ENCODE assay signal across 24 cellular contexts in genomic region chr6:52139985-52140680, GRCh38. TPM values are rescaled to one million over a fixed set of nuclear protein-coding genes. Genes with fewer than 3 reads are reported as not detected.
"Had no signal": no experiment of that assay in that cellular context is flagged by ENCODE, and none has a peak within 500 bp of the region (broad histone marks: within the 10 kb centered on the region; RNA-seq: fewer than 3 reads in every experiment).

No MANE protein-coding gene starts in this region.

- H3K9ac ChIP-seq: parathyroid adenoma had no signal

- H3K79me2 ChIP-seq: parathyroid adenoma had no signal

- DNase-seq: activated B cell treated with CpG ODN at 0.5 μM for 24 hours; activated CD4-positive, alpha-beta T cell treated with anti-CD3 and anti-CD28 coated beads for 48 hours; activated CD8-positive, alpha-beta T cell treated with anti-CD3 and anti-CD28 coated beads for 36 hours; activated naive CD4-positive, alpha-beta T cell; activated T-cell treated with anti-CD3 and anti-CD28 coated beads, Interleukin-2, amount 50 U/mL, for 1 hour; brain microvascular endothelial cell; cortex of kidney; erythroblast; head of caudate nucleus; left ventricle myocardium inferior; natural killer cell; sigmoid colon; stimulated activated CD4-positive, alpha-beta T cell treated with anti-CD3 and anti-CD28 coated beads, Interleukin-12 subunit alpha, Interleukin-12 subunit beta, amount 100 ng/mL, for 4 hours; stimulated activated CD4-positive, alpha-beta T cell treated with anti-CD3 and anti-CD28 coated beads, Interleukin-2, amount 100 ng/mL, for 24 hours; stimulated activated naive CD4-positive, alpha-beta T cell treated with Interleukin-2 at 50 U/mL for 16 hours; T-cell; transverse colon; uterus had no signal

- H2AFZ ChIP-seq: parathyroid adenoma had no signal

- H3K36me3 ChIP-seq: brain microvascular endothelial cell, left ventricle myocardium inferior, sigmoid colon, transverse colon, uterus had no signal

- H3K9me3 ChIP-seq: left ventricle myocardium inferior, sigmoid colon, transverse colon, uterus had no signal

- H3K27ac ChIP-seq: brain microvascular endothelial cell, left ventricle myocardium inferior, parathyroid adenoma, transverse colon, uterus had no signal

- H3K4me1 ChIP-seq: transverse colon, uterus had no signal

- H3K27me3 ChIP-seq: brain microvascular endothelial cell, sigmoid colon, uterus had no signal

- H3K4me3 ChIP-seq: left ventricle myocardium inferior, sigmoid colon, transverse colon, uterus had no signal

- ATAC-seq: activated CD8-positive, alpha-beta T cell treated with anti-CD3 and anti-CD28 coated beads for 36 hours; activated T-helper 17 cell treated with anti-CD3 and anti-CD28 coated beads, Interleukin-2, amount 50 U/mL, for 72 hours; natural killer cell; T-cell had no signal

- FAIRE-seq: keratinocyte had no signal

RNA-seq across cellular contexts. Expression of gene IL17A, which starts 46.0 kb away (rescaled TPM):
- total RNA-seq: activated B cell treated with CpG ODN at 0.5 μM for 24 hours; activated CD8-positive, alpha-beta T cell treated with anti-CD3 and anti-CD28 coated beads for 36 hours; frontal cortex; left ventricle myocardium inferior; mucosa of gallbladder; natural killer cell; renal cortical epithelial cell; sigmoid colon; T-cell; transverse colon had no signal

RNA-seq across cellular contexts. Expression of gene PKHD1, which starts 52.7 kb away (rescaled TPM):
- total RNA-seq: activated B cell treated with CpG ODN at 0.5 μM for 24 hours; activated CD8-positive, alpha-beta T cell treated with anti-CD3 and anti-CD28 coated beads for 36 hours; frontal cortex; left ventricle myocardium inferior; natural killer cell had no signal
